In genomic region chr2:54386993-54387590, GRCh38 we compare ENCODE assay signal across 14 cellular contexts.
DNase-seq lines count a peak whose midpoint lies in the region; ATAC-seq, FAIRE-seq and TF ChIP-seq lines count a peak whose summit lies in the region.
"Had no signal": no experiment of that assay in that cellular context is flagged by ENCODE, and none has a peak within 500 bp of the region (broad histone marks: within the 10 kb centered on the region; RNA-seq: fewer than 3 reads in every experiment).

No MANE protein-coding gene starts in this region.

- WGBS in spleen, 5 donors: 48 to 74% (median 72%) methylated on average over 6 of the region's 6 CpGs
- 92% methylated on average over 6 of the region's 6 CpGs for WGBS in smooth muscle cell (ENCODE audit: low lambda C conversion rate)

- no peaks in the 10 kb centered on the region for H3K9me3 ChIP-seq in adipocyte (ENCODE audit: control insufficient read depth, low read length)
- H3K9me3 ChIP-seq in spleen: no peaks in the 10 kb centered on the region
- no peaks in the 10 kb centered on the region for H3K9me3 ChIP-seq in T-helper 17 cell (ENCODE audit: control insufficient read depth, low read length, poor library complexity, severe bottlenecking)
- no peaks in the 10 kb centered on the region for H3K9me3 ChIP-seq in smooth muscle cell (replicated peaks; ENCODE audit: low read depth)

- ATAC-seq in Right ventricle myocardium superior (ENCODE audit: poor library complexity) (peak; percentile 88), T-helper 17 cell (no peak)

- H3K27ac ChIP-seq in spleen: peak overlapping the region in 7 of 8 donors; percentile 33 to 71 (median 57)
- H3K27ac ChIP-seq in smooth muscle cell (ENCODE audit: low read depth): no peak overlapping the region
- H3K27ac ChIP-seq: VCaP had no signal

- H2AFZ ChIP-seq in smooth muscle cell (ENCODE audit: low read depth): no peak overlapping the region

- no peak overlapping the region for H3K9ac ChIP-seq in adipocyte (ENCODE audit: low read length)
- no peak overlapping the region for H3K9ac ChIP-seq in smooth muscle cell (ENCODE audit: low read depth)

- no peak overlapping the region for H3K4me2 ChIP-seq in smooth muscle cell

- TF ChIP-seq POLR2A in spleen (IDR thresholded peaks at IDR 0.05): no peak

- no peaks in the 10 kb centered on the region for H3F3A ChIP-seq in smooth muscle cell (ENCODE audit: low read depth)

- H3K27ac Mint-ChIP-seq in T-helper 17 cell: no peak overlapping the region

- no peak overlapping the region for H3K4me3 ChIP-seq in adipocyte (ENCODE audit: low read length)
- H3K4me3 ChIP-seq in spleen: no peak overlapping the region
- H3K4me3 ChIP-seq in smooth muscle cell: no peak overlapping the region
- H3K4me3 ChIP-seq: lung had no signal

- H3K27me3 Mint-ChIP-seq in T-helper 17 cell: peaks cover 9% of the 10 kb centered on the region

- intact Hi-C loops in Right ventricle myocardium superior (cut with DNase I) (no loop called here), spleen (cut with DNase I; ENCODE audit: low total_unique reads) (no loop called here)

- DNase-seq in GM04503 (ENCODE audit: low read depth) (peak; percentile 75), adipocyte (ENCODE audit: low read depth) (peak; percentile 7), Right ventricle myocardium superior (peak; percentile 67), spleen (no peak), HTR-8/SVneo (ENCODE audit: insufficient read length, low spot score) (no peak), T-helper 17 cell (no peak), NCI-H446 (lab: John Stamatoyannopoulos, UW) (no peak), smooth muscle cell (lab: John Stamatoyannopoulos, UW; ENCODE audit: unreplicated experiment) (no peak)
- DNase-seq: activated gamma-delta T cell; NCI-H187; stimulated activated CD4-positive, alpha-beta T cell treated with anti-CD3 and anti-CD28 coated beads, Interleukin-12 subunit alpha, Interleukin-12 subunit beta, amount 100 ng/mL, for 4 hours; stimulated activated naive CD4-positive, alpha-beta T cell had no signal

- no peak for TF ChIP-seq CTCF in spleen (IDR thresholded peaks at IDR 0.05 in 8 of 11, conservative IDR thresholded peaks at IDR 0.05 in 3 of 11)
- no peak for TF ChIP-seq CTCF in smooth muscle cell (IDR thresholded peaks at IDR 0.05; ENCODE audit: borderline replicate concordance, insufficient read depth, poor library complexity, severe bottlenecking)

- peaks cover 15% of the 10 kb centered on the region for H3K4me1 ChIP-seq in adipocyte (ENCODE audit: control insufficient read depth, insufficient read depth, low read length)
- H3K4me1 ChIP-seq in spleen: peaks cover 0 to 7% (median 0%) of the 10 kb centered on the region in 6 donors
- no peaks in the 10 kb centered on the region for H3K4me1 ChIP-seq in smooth muscle cell (ENCODE audit: low read depth)

- peaks cover 3% of the 10 kb centered on the region for H3K4me1 Mint-ChIP-seq in T-helper 17 cell

- no peaks in the 10 kb centered on the region for H3K79me2 ChIP-seq in smooth muscle cell (ENCODE audit: low read depth)

- H3K27me3 ChIP-seq in adipocyte (replicated peaks; ENCODE audit: control insufficient read depth, insufficient read depth, low read length) (no peaks in the 10 kb centered on the region), spleen (replicated peaks in 1 of 7) (no peaks in the 10 kb centered on the region), smooth muscle cell (ENCODE audit: low read depth) (no peaks in the 10 kb centered on the region)

- H4K20me1 ChIP-seq in smooth muscle cell (ENCODE audit: low read depth): no peaks in the 10 kb centered on the region

- H3K36me3 ChIP-seq in adipocyte (ENCODE audit: control insufficient read depth, insufficient read depth, low read length, severe bottlenecking) (no peaks in the 10 kb centered on the region), spleen (no peaks in the 10 kb centered on the region), smooth muscle cell (ENCODE audit: low read depth) (no peaks in the 10 kb centered on the region)

- H3K4me3 Mint-ChIP-seq in T-helper 17 cell: no peak overlapping the region

- no peak for FAIRE-seq in HTR-8/SVneo (lab: Jason Lieb, UNC)

- H3K36me3 Mint-ChIP-seq in T-helper 17 cell (ENCODE audit: low read depth): peaks cover 3% of the 10 kb centered on the region

Comparison
In these comparisons a context has a peak if more than half of its experiments do, and no peak if none do; other contexts are left out.
1. DNase-seq: peak in GM04503 (single experiment), adipocyte (single experiment) and Right ventricle myocardium superior (single experiment); none in spleen (single experiment), HTR-8/SVneo (single experiment), T-helper 17 cell (0 of 3), NCI-H446 (0 of 2) and smooth muscle cell (single experiment).